24 cellular contexts compared by ENCODE assay signal in the genomic region with DNA sequence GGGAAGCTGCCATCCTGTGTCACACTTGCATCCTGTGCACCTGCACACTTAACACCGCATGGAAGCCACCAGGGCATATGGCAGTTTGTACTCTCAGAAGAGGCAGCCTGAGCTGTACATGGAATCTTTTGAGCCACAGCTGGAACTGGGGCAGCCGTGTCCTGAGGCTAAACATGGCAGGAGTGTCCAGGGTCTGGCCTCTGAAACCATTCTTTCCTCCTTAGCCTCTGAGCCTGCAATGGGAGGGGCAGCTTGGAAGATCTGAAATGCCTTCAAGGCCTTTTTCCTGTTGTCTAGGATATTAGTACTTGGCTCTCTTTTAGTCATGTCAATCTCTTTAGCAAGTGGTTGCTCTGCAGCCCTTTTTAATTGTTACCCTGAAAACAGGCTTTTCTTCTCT.
"Had no signal": no experiment of that assay in that cellular context is flagged by ENCODE, and none has a peak within 500 bp of the region (broad histone marks: within the 10 kb centered on the region; RNA-seq: fewer than 3 reads in every experiment).

No MANE protein-coding gene starts in this region.

- ATAC-seq: gastrocnemius medialis, heart right ventricle, left cardiac atrium, left lung, left ventricle myocardium superior, lower lobe of right lung, mucosa of descending colon had no signal

- H3K27ac ChIP-seq: coronary artery, dorsolateral prefrontal cortex, esophagus squamous epithelium, gastrocnemius medialis, heart right ventricle, left lung, lower lobe of right lung had no signal

- DNase-seq: dermis blood vessel endothelial cell; dorsolateral prefrontal cortex; effector CD4-positive, alpha-beta T cell; effector memory CD4-positive, alpha-beta T cell; esophagus squamous epithelium; foreskin fibroblast; foreskin melanocyte; gastrocnemius medialis; glutamatergic neuron; head of caudate nucleus; heart right ventricle; hippocampal formation; left cardiac atrium; left lung; left ventricle myocardium superior; lower lobe of right lung; mesenchymal stem cell; mucosa of descending colon; naive B cell had no signal

- H3K36me3 ChIP-seq: esophagus squamous epithelium, gastrocnemius medialis, heart right ventricle, left lung, lower lobe of right lung had no signal

- FAIRE-seq: colon, endometrium, islet of Langerhans, keratinocyte had no signal

- H3K27me3 ChIP-seq: esophagus squamous epithelium, gastrocnemius medialis, heart right ventricle, left lung had no signal

- H3K4me3 ChIP-seq: coronary artery, dorsolateral prefrontal cortex, esophagus squamous epithelium, gastrocnemius medialis, heart right ventricle, left lung, lower lobe of right lung, mucosa of descending colon had no signal

- H3K9me3 ChIP-seq: gastrocnemius medialis, heart right ventricle, left lung, lower lobe of right lung, mucosa of descending colon had no signal
